Comparison of ENCODE assay signal across 8 cellular contexts in genomic region chr14:100239840-100240724, GRCh38. TPM values are rescaled to one million over a fixed set of nuclear protein-coding genes. Genes with fewer than 3 reads are reported as not detected.
A peak's percentile ranks its signal among the peaks of the same experiment; 100 is the strongest.
DNase-seq lines count a peak whose midpoint lies in the region; ATAC-seq, FAIRE-seq and TF ChIP-seq lines count a peak whose summit lies in the region.

No MANE protein-coding gene starts in this region.

- peaks cover 50% of the 10 kb centered on the region for H3K36me3 Mint-ChIP-seq in stimulated activated naive CD8-positive, alpha-beta T cell treated with anti-CD3 and anti-CD28 coated beads, Interleukin-15, Interleukin-2, amounts not matched to agents 100 ng/mL and 50 ng/mL, for 24 hours (ENCODE audit: low read depth)

- peak overlapping the region; percentile 82 for H3K4me3 ChIP-seq in Jurkat, Clone E6-1 (ENCODE audit: low read length)
- H3K4me3 ChIP-seq in neural cell (ENCODE audit: low read length), result peak overlapping the region; percentile 100

- H3K4me1 Mint-ChIP-seq in stimulated activated naive CD8-positive, alpha-beta T cell treated with anti-CD3 and anti-CD28 coated beads, Interleukin-15, Interleukin-2, amounts not matched to agents 100 ng/mL and 50 ng/mL, for 24 hours (ENCODE audit: low read depth), result peaks cover 64% of the 10 kb centered on the region

- TF ChIP-seq CTCF in neural cell (IDR thresholded peaks at IDR 0.05; ENCODE audit: poor library complexity, severe bottlenecking), result peak; percentile 77

- no peak for TF ChIP-seq EP300 in neural cell (conservative IDR thresholded peaks at IDR 0.05; ENCODE audit: poor library complexity, severe bottlenecking)

- H3K4me2 ChIP-seq in neural cell (ENCODE audit: low read length), result peak overlapping the region; percentile 71

- H3K9me2 ChIP-seq in neural cell (ENCODE audit: insufficient read depth, low read length), result no peaks in the 10 kb centered on the region

- H3K9ac ChIP-seq in neural cell (ENCODE audit: low read length), result peak overlapping the region; percentile 97

- H3K9me3 ChIP-seq in neural cell (ENCODE audit: low read length), result no peaks in the 10 kb centered on the region

- no peaks in the 10 kb centered on the region for H3K27me3 Mint-ChIP-seq in stimulated activated naive CD8-positive, alpha-beta T cell treated with anti-CD3 and anti-CD28 coated beads, Interleukin-15, Interleukin-2, amounts not matched to agents 100 ng/mL and 50 ng/mL, for 24 hours

- peak overlapping the region; percentile 89 for H3K4me3 Mint-ChIP-seq in stimulated activated naive CD8-positive, alpha-beta T cell treated with anti-CD3 and anti-CD28 coated beads, Interleukin-15, Interleukin-2, amounts not matched to agents 100 ng/mL and 50 ng/mL, for 24 hours

- H3K36me3 ChIP-seq in neural cell (ENCODE audit: insufficient read depth, low read length), result no peaks in the 10 kb centered on the region

- H3F3A ChIP-seq in neural cell (ENCODE audit: insufficient read depth, low read length, poor library complexity, severe bottlenecking), result peaks cover 4% of the 10 kb centered on the region

- H3K27ac ChIP-seq in neural cell (ENCODE audit: low read length), result peak overlapping the region; percentile 94

- FAIRE-seq in RCC 7860 (lab: Jason Lieb, UNC), result no peak

- peak; percentile 34 for TF ChIP-seq RAD21 in neural cell (conservative IDR thresholded peaks at IDR 0.05)

- peak overlapping the region; percentile 91 for H3K27ac Mint-ChIP-seq in stimulated activated naive CD8-positive, alpha-beta T cell treated with anti-CD3 and anti-CD28 coated beads, Interleukin-15, Interleukin-2, amounts not matched to agents 100 ng/mL and 50 ng/mL, for 24 hours

- no peaks in the 10 kb centered on the region for H3K9me3 Mint-ChIP-seq in stimulated activated naive CD8-positive, alpha-beta T cell treated with anti-CD3 and anti-CD28 coated beads, Interleukin-15, Interleukin-2, amounts not matched to agents 100 ng/mL and 50 ng/mL, for 24 hours

- ATAC-seq in GM21619 (IDR thresholded peaks at IDR 0.05; ENCODE audit: unreplicated experiment), result peak; percentile 38

- H3K79me2 ChIP-seq in neural cell (replicated peaks; ENCODE audit: insufficient read depth, low read length), result peaks cover 69% of the 10 kb centered on the region

- no peaks in the 10 kb centered on the region for H3K27me3 ChIP-seq in neural cell (ENCODE audit: insufficient read depth, low read depth, low read length)

- no peaks in the 10 kb centered on the region for H4K20me1 ChIP-seq in neural cell (ENCODE audit: insufficient read depth)

- peak; percentile 45 for DNase-seq in DMS53 treated with DMSO at 0.1 percent for 48 hours (lab: John Stamatoyannopoulos, UW; ENCODE audit: unreplicated experiment)
- DNase-seq in Jurkat, Clone E6-1 (ENCODE audit: low read depth, low spot score), result peak; percentile 75
- DNase-seq in RCC 7860 (ENCODE audit: low spot score), result peak; percentile 64
- peak; percentile 81 for DNase-seq in activated effector memory CD4-positive, alpha-beta T cell treated with Interleukin-2 at 50 U/mL for 16 hours
- peak; percentile 82 for DNase-seq in fibroblast of the conjunctiva (ENCODE audit: low read depth)

- H2AFZ ChIP-seq in neural cell (ENCODE audit: low read depth, low read length), result peak overlapping the region; percentile 11

TF ChIP-seq in neural cell, 6 proteins besides CTCF, POLR2A, EP300 and RAD21:
- TF ChIP-seq POLR2AphosphoS5 (IDR thresholded peaks at IDR 0.05) (peak; percentile 54), SMC3 (conservative IDR thresholded peaks at IDR 0.05; ENCODE audit: poor library complexity) (peak; percentile 44), REST (IDR thresholded peaks at IDR 0.05; ENCODE audit: borderline replicate concordance) (peak; percentile 24), TAF1 (IDR thresholded peaks at IDR 0.05; ENCODE audit: low read depth) (peak; percentile 41), EZH2 (IDR thresholded peaks at IDR 0.05; ENCODE audit: borderline replicate concordance, insufficient read depth, low read length, poor library complexity, severe bottlenecking) (no peak), MXI1 (conservative IDR thresholded peaks at IDR 0.05; ENCODE audit: poor library complexity, severe bottlenecking) (peak; percentile 91)

RNA-seq across cellular contexts. Expression of gene YY1, which starts 1.1 kb away (rescaled TPM):
- 135 TPM for polyA plus RNA-seq in Jurkat, Clone E6-1 (2012; ENCODE audit: insufficient read depth, insufficient read length)
- polyA plus RNA-seq in neural cell, result 50.4 and 52.8 TPM in 2 replicates
- polyA minus RNA-seq in neural cell, result 60.4 and 60.9 TPM in 2 replicates

Comparison
In these comparisons a context has a peak if more than half of its experiments do, and no peak if none do; other contexts are left out.
1. Peak in every context shown above with its lines: DNase-seq, ATAC-seq, H3K4me3 ChIP-seq and H3K27ac ChIP-seq.